In genomic region chr1:33175865-33176264, GRCh38 we compare ENCODE assay signal across 25 cellular contexts. TPM values are rescaled to one million over a fixed set of nuclear protein-coding genes. Genes with fewer than 3 reads are reported as not detected.
DNase-seq lines count a peak whose midpoint lies in the region; TF ChIP-seq lines count a peak whose summit lies in the region.
"Had no signal": no experiment of that assay in that cellular context is flagged by ENCODE, and none has a peak within 500 bp of the region (broad histone marks: within the 10 kb centered on the region; RNA-seq: fewer than 3 reads in every experiment).

No MANE protein-coding gene starts in this region.

- H3K27me3 ChIP-seq in transverse colon, result no peaks in the 10 kb centered on the region
- H3K27me3 ChIP-seq: thyroid gland had no signal

- H3K4me3 Mint-ChIP-seq in brain (peak overlapping the region in 2 of 5 experiments; percentile 45 to 57), nephron (peak overlapping the region in 1 of 3 experiments; percentile 60), Calu3 (ENCODE audit: low read depth, unreplicated experiment) (no peak overlapping the region)
- H3K4me3 Mint-ChIP-seq: activated T-cell treated with anti-CD3 and anti-CD28 coated beads, Interleukin-2, amount 50 U/mL, for 24 hours; naive thymus-derived CD4-positive, alpha-beta T cell; T-helper 17 cell had no signal

- H3K36me3 Mint-ChIP-seq in brain (peaks cover 6% of the 10 kb centered on the region), nephron (ENCODE audit: low read depth) (peaks cover 4% of the 10 kb centered on the region), Calu3 (ENCODE audit: insufficient read depth, unreplicated experiment) (peaks cover 9% of the 10 kb centered on the region)

- TF ChIP-seq POLR2A in transverse colon (IDR thresholded peaks at IDR 0.05), result no peak

- H3K4me3 ChIP-seq in transverse colon, result no peak overlapping the region
- H3K4me3 ChIP-seq: GM12878, PC-9, thyroid gland had no signal

- CTCF ChIA-PET in Calu3 (lab: Charles Lee), result no interaction called here

- intact Hi-C loops in transverse colon (cut with DNase I; ENCODE audit: low total_unique reads), result no loop called here
- intact Hi-C loops in Calu3 (cut with micrococcal nuclease; ENCODE audit: unreplicated experiment), result no loop called here

- peaks cover 4% of the 10 kb centered on the region for H3K27me3 Mint-ChIP-seq in brain
- peaks cover 5% of the 10 kb centered on the region for H3K27me3 Mint-ChIP-seq in nephron (ENCODE audit: low read depth)
- no peaks in the 10 kb centered on the region for H3K27me3 Mint-ChIP-seq in Calu3 (ENCODE audit: unreplicated experiment)
- H3K27me3 Mint-ChIP-seq: activated T-cell treated with anti-CD3 and anti-CD28 coated beads, Interleukin-2, amount 50 U/mL, for 24 hours; naive thymus-derived CD4-positive, alpha-beta T cell; T-helper 17 cell had no signal

- BruUV-seq in Calu3 (replicated peaks; lab: Mats Ljungman, UMichigan), result no TSS peak

- no peak for TF ChIP-seq EP300 in transverse colon (IDR thresholded peaks at IDR 0.05; ENCODE audit: low read depth)

- TF ChIP-seq CTCF in brain (conservative IDR thresholded peaks at IDR 0.05) (no peak), nephron (IDR thresholded peaks at IDR 0.05; ENCODE audit: unreplicated experiment in 3 of 3) (no peak), transverse colon (IDR thresholded peaks at IDR 0.05) (no peak), Calu3 (IDR thresholded peaks at IDR 0.05; ENCODE audit: unreplicated experiment) (no peak)

- no peaks in the 10 kb centered on the region for H3K9me3 ChIP-seq in transverse colon
- H3K9me3 ChIP-seq: thyroid gland had no signal

- H3K4me1 ChIP-seq in transverse colon, result peaks cover under 1 to 6% (median 4%) of the 10 kb centered on the region in 4 donors

- H3K4me1 Mint-ChIP-seq in brain (peaks cover 70% of the 10 kb centered on the region), nephron (peaks cover 62% of the 10 kb centered on the region), Calu3 (ENCODE audit: low read depth, unreplicated experiment) (peaks cover 11% of the 10 kb centered on the region)

- H3K27ac ChIP-seq in substantia nigra (ENCODE audit: low read depth, low read length, poor library complexity, severe bottlenecking) (peak overlapping the region; percentile 85), transverse colon (no peak overlapping the region)
- H3K27ac ChIP-seq: KMS-11, PC-9, thyroid gland had no signal

- peaks cover 0 to under 1% (median 0%) of the 10 kb centered on the region in 5 experiments for H3K9me3 Mint-ChIP-seq in brain
- H3K9me3 Mint-ChIP-seq in nephron, result no peaks in the 10 kb centered on the region
- no peaks in the 10 kb centered on the region for H3K9me3 Mint-ChIP-seq in Calu3 (ENCODE audit: low read depth, unreplicated experiment)
- H3K9me3 Mint-ChIP-seq: activated T-cell treated with anti-CD3 and anti-CD28 coated beads, Interleukin-2, amount 50 U/mL, for 24 hours; naive thymus-derived CD4-positive, alpha-beta T cell had no signal

- WGBS in transverse colon (ENCODE audit: low coverage in 1 of 2), 2 donors, result 100% methylated on average over 1 to 2 of the region's 2 CpGs

- in situ Hi-C loops in transverse colon (cut with MboI; ENCODE audit: low pct_ligation_motif_present in 1 of 4, low pct_unique_long_range_greater_than_20kb in 1 of 4, low sequenced_read_pairs in 3 of 4), result no loop called here

- DNase-seq in NCI-H2196 (lab: John Stamatoyannopoulos, UW; ENCODE audit: unreplicated experiment) (peak; percentile 56), substantia nigra (lab: John Stamatoyannopoulos, UW) (peak in 2 of 49 donors; percentile 17 to 57), transverse colon (no peak), Calu3 (no peak)
- no peak for DNase-seq in central memory CD4-positive, alpha-beta T cell
- DNase-seq: activated CD4-positive, alpha-beta T cell treated with anti-CD3 and anti-CD28 coated beads, Interleukin-2, amount 50 U/mL, for 1 hour; activated CD4-positive, CD25-positive, alpha-beta regulatory T cell; activated naive CD4-positive, alpha-beta T cell; activated T-cell treated with anti-CD3 and anti-CD28 coated beads, Interleukin-2, amount 50 U/mL, for 24 hours; cortex of kidney; DMS153; kidney; MM.1S; naive thymus-derived CD4-positive, alpha-beta T cell; NCI-H2029 treated with DMSO at 0.1 percent for 48 hours; NCI-H2227 treated with DMSO at 0.1 percent for 48 hours; NCI-H526; stimulated activated naive CD8-positive, alpha-beta T cell treated with anti-CD3 and anti-CD28 coated beads, Interleukin-15, Interleukin-2, amounts not matched to agents 100 U/mL and 50 U/mL, for 24 hours; T-helper 17 cell; thyroid gland had no signal

- H3K27ac Mint-ChIP-seq in brain (peak overlapping the region in 3 of 5 experiments; percentile 70 to 96 (median 96)), nephron (peak overlapping the region; percentile 87 to 95 (median 89)), Calu3 (ENCODE audit: unreplicated experiment) (no peak overlapping the region)
- H3K27ac Mint-ChIP-seq: activated T-cell treated with anti-CD3 and anti-CD28 coated beads, Interleukin-2, amount 50 U/mL, for 24 hours; T-helper 17 cell had no signal

- H3K36me3 ChIP-seq in transverse colon, result no peaks in the 10 kb centered on the region
- H3K36me3 ChIP-seq: thyroid gland had no signal

RNA-seq across cellular contexts. Expression of gene TRIM62, which starts 6.0 kb away (rescaled TPM):
- 24.2 TPM for polyA plus RNA-seq in brain (ENCODE audit: insufficient read depth, low read depth, low replicate concordance)
- total RNA-seq in transverse colon (10 to 100 TPM in 1 of 4 donors, 1 to 10 TPM in 3; 4.6 to 52.0 (median 5.8) TPM), Calu3 (2022) (6.9 and 8.8 TPM in 2 replicates)
